In the genomic region with DNA sequence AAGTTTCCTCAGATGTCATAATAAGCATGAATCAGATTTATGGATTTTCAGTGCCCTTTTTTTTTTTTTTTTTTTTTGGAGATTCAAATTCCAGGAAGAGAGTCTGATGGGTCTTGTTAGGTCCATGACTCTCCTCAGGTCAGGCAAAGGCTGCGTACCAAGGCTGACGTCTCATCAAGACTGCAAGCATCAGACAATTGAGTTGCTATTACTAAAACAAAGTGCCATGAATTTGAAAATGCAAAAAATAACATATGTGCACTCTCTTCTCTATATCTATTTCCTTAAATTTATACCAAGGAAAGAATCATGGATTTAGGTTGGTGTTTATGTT, we compare ENCODE assay signal across 20 cellular contexts.
"Had no signal": no experiment of that assay in that cellular context is flagged by ENCODE, and none has a peak within 500 bp of the region (broad histone marks: within the 10 kb centered on the region; RNA-seq: fewer than 3 reads in every experiment).

No MANE protein-coding gene starts in this region.

- H3K4me3 Mint-ChIP-seq: activated CD4-positive, alpha-beta memory T cell treated with anti-CD3 and anti-CD28 coated beads for 36 hours; activated CD8-positive, alpha-beta memory T cell treated with anti-CD3 and anti-CD28 coated beads, Interleukin-2, amount 10 ng/mL, durations not matched to agents 7 days and 5 days; activated naive CD8-positive, alpha-beta T cell treated with anti-CD3 and anti-CD28 coated beads, Interleukin-2, amount 10 ng/mL, durations not matched to agents 7 days and 5 days; activated T-helper 17 cell treated with anti-CD3 and anti-CD28 coated beads, Interleukin-2, amount 50 U/mL, for 72 hours; effector memory CD8-positive, alpha-beta T cell; nephron; stimulated activated effector memory CD8-positive, alpha-beta T cell treated with anti-CD3 and anti-CD28 coated beads, Interleukin-12 subunit alpha, Interleukin-12 subunit beta, amount 100 ng/mL, for 72 hours had no signal

- H3K4me3 ChIP-seq: body of pancreas, left lung, thoracic aorta, upper lobe of right lung had no signal

- H3K27me3 Mint-ChIP-seq: activated CD4-positive, alpha-beta memory T cell treated with anti-CD3 and anti-CD28 coated beads for 36 hours; activated CD8-positive, alpha-beta memory T cell treated with anti-CD3 and anti-CD28 coated beads, Interleukin-2, amount 10 ng/mL, durations not matched to agents 7 days and 5 days; activated naive CD8-positive, alpha-beta T cell treated with anti-CD3 and anti-CD28 coated beads, Interleukin-2, amount 10 ng/mL, durations not matched to agents 7 days and 5 days; activated T-helper 17 cell treated with anti-CD3 and anti-CD28 coated beads, Interleukin-2, amount 50 U/mL, for 72 hours; effector memory CD8-positive, alpha-beta T cell had no signal

- H3K4me1 Mint-ChIP-seq: activated CD8-positive, alpha-beta memory T cell treated with anti-CD3 and anti-CD28 coated beads, Interleukin-2, amount 10 ng/mL, durations not matched to agents 7 days and 5 days; activated naive CD8-positive, alpha-beta T cell treated with anti-CD3 and anti-CD28 coated beads, Interleukin-2, amount 10 ng/mL, durations not matched to agents 7 days and 5 days; activated T-helper 17 cell treated with anti-CD3 and anti-CD28 coated beads, Interleukin-2, amount 50 U/mL, for 72 hours; nephron; stimulated activated effector memory CD8-positive, alpha-beta T cell treated with anti-CD3 and anti-CD28 coated beads, Interleukin-12 subunit alpha, Interleukin-12 subunit beta, amount 100 ng/mL, for 72 hours had no signal

- H3K9me3 ChIP-seq: body of pancreas, upper lobe of right lung had no signal

- H3K4me1 ChIP-seq: body of pancreas, left lung, upper lobe of right lung had no signal

- H3K36me3 ChIP-seq: left lung, thoracic aorta, upper lobe of right lung had no signal

- H3K27me3 ChIP-seq: body of pancreas, left lung, upper lobe of right lung had no signal

- H3K36me3 Mint-ChIP-seq: activated CD4-positive, alpha-beta memory T cell treated with anti-CD3 and anti-CD28 coated beads for 36 hours; activated CD8-positive, alpha-beta memory T cell treated with anti-CD3 and anti-CD28 coated beads, Interleukin-2, amount 10 ng/mL, durations not matched to agents 7 days and 5 days; activated naive CD8-positive, alpha-beta T cell treated with anti-CD3 and anti-CD28 coated beads, Interleukin-2, amount 10 ng/mL, durations not matched to agents 7 days and 5 days; stimulated activated effector memory CD8-positive, alpha-beta T cell treated with anti-CD3 and anti-CD28 coated beads, Interleukin-12 subunit alpha, Interleukin-12 subunit beta, amount 100 ng/mL, for 72 hours had no signal

- DNase-seq: activated CD4-positive, alpha-beta memory T cell treated with anti-CD3 and anti-CD28 coated beads for 36 hours; activated CD8-positive, alpha-beta memory T cell treated with anti-CD3 and anti-CD28 coated beads, Interleukin-2, amount 10 ng/mL, durations not matched to agents 7 days and 5 days; activated naive CD4-positive, alpha-beta T cell treated with Interleukin-2 at 50 U/mL for 16 hours; activated naive CD8-positive, alpha-beta T cell treated with anti-CD3 and anti-CD28 coated beads, Interleukin-2, amount 10 ng/mL, durations not matched to agents 7 days and 5 days; body of pancreas; caudate nucleus; effector memory CD8-positive, alpha-beta T cell; kidney; left lung; midbrain; nucleus accumbens; stimulated activated CD4-positive, alpha-beta T cell treated with anti-CD3 and anti-CD28 coated beads, Interleukin-4, amount 100 ng/mL, for 24 hours; T-helper 2 cell; upper lobe of right lung had no signal

- H3K27ac Mint-ChIP-seq: activated CD4-positive, alpha-beta memory T cell treated with anti-CD3 and anti-CD28 coated beads for 36 hours; activated CD8-positive, alpha-beta memory T cell treated with anti-CD3 and anti-CD28 coated beads, Interleukin-2, amount 10 ng/mL, durations not matched to agents 7 days and 5 days; activated naive CD8-positive, alpha-beta T cell treated with anti-CD3 and anti-CD28 coated beads, Interleukin-2, amount 10 ng/mL, durations not matched to agents 7 days and 5 days; activated T-helper 17 cell treated with anti-CD3 and anti-CD28 coated beads, Interleukin-2, amount 50 U/mL, for 72 hours; effector memory CD8-positive, alpha-beta T cell; nephron; stimulated activated effector memory CD8-positive, alpha-beta T cell treated with anti-CD3 and anti-CD28 coated beads, Interleukin-12 subunit alpha, Interleukin-12 subunit beta, amount 100 ng/mL, for 72 hours had no signal

- ATAC-seq: activated CD8-positive, alpha-beta memory T cell treated with anti-CD3 and anti-CD28 coated beads, Interleukin-2, amount 10 ng/mL, durations not matched to agents 7 days and 5 days; activated T-helper 17 cell treated with anti-CD3 and anti-CD28 coated beads, Interleukin-2, amount 50 U/mL, for 72 hours; body of pancreas; effector memory CD8-positive, alpha-beta T cell; left lung; sciatic nerve; stimulated activated effector memory CD8-positive, alpha-beta T cell treated with anti-CD3 and anti-CD28 coated beads, Interleukin-12 subunit alpha, Interleukin-12 subunit beta, amount 100 ng/mL, for 72 hours; upper lobe of right lung had no signal

- H3K27ac ChIP-seq: body of pancreas, left lung, thoracic aorta, upper lobe of right lung, VCaP had no signal
